Comparison of ENCODE assay signal across 10 cellular contexts in the genomic region with DNA sequence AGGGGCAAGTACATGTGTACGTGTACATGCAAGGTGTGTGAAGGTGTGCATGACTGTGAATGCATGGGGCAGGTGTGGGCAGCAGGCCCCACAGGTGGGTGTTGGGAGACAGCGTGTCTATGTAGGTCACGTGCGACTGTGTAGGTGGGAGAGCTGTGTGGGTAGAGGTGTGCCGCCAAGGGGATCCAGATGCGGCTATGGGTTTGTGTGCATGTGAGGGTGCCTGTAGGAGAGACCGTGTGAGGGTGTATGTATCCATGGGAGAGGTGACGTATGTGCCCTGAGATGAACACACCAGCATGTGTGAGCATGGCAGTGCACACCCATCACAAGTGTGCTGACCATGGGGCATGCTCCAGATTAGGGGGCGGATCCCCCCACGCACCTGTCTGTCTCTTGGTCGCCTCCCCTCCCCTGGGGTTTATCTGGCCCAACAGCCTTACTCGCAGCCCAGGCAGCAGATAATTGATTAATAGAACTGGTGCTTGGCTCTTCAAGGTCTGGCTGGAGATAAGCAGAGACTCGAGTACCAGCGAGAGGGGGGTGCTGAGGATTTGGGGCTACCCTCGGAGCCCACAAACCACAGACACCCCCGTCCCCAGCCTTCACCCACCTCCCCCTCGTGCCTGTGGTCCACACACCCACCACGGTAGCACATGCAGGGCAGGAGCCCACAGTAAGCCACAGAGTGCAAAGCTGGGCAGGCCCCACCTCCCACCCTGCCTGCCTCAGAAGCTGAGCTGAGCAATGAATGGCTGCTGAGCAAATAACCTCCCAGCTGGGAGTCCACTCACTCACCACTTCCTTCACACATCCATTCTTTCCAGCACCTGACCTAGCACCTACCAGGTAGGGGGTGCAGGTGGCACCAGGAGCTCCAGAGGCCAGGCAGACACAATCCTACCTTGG. TPM values are rescaled to one million over a fixed set of nuclear protein-coding genes. Genes with fewer than 3 reads are reported as not detected.
DNase-seq lines count a peak whose midpoint lies in the region; ATAC-seq and TF ChIP-seq lines count a peak whose summit lies in the region.
"Had no signal": no experiment of that assay in that cellular context is flagged by ENCODE, and none has a peak within 500 bp of the region (broad histone marks: within the 10 kb centered on the region; RNA-seq: fewer than 3 reads in every experiment).

No MANE protein-coding gene starts in this region.

- CTCF ChIA-PET in SK-N-SH (lab: Yijun Ruan, JAX) (interaction anchor here (0.7 to 1.7 kb wide), 3 partner anchors 9 to 168 kb away, joined by 3 to 8 read pairs (median 5); no protein-coding TSS in a partner anchor), T-cell (lab: Charles Lee) (no interaction called here)

- peak overlapping the region; percentile 54 to 76 for H3K27ac Mint-ChIP-seq in T-cell
- peak overlapping the region; percentile 67 for H3K27ac Mint-ChIP-seq in endodermal cell

- no peaks in the 10 kb centered on the region for H3K36me3 ChIP-seq in SK-N-SH (replicated peaks in 1 of 2; ENCODE audit: control insufficient read depth in 1 of 2, insufficient read depth in 2 of 2, low read length in 1 of 2)
- no peaks in the 10 kb centered on the region for H3K36me3 ChIP-seq in endodermal cell (ENCODE audit: control insufficient read depth, insufficient read depth, low read length)

- H3K27me3 Mint-ChIP-seq in T-cell (no peaks in the 10 kb centered on the region), endodermal cell (ENCODE audit: insufficient read depth) (peaks cover 4% of the 10 kb centered on the region)

- H3K4me3 ChIP-seq in SK-N-SH (ENCODE audit: low read depth in 2 of 2, low read length in 1 of 2) (no peak overlapping the region), endodermal cell (ENCODE audit: low read length) (no peak overlapping the region)

- H2AFZ ChIP-seq in SK-N-SH (ENCODE audit: low read depth): no peak overlapping the region

- H3K9me3 Mint-ChIP-seq in T-cell: no peaks in the 10 kb centered on the region
- no peaks in the 10 kb centered on the region for H3K9me3 Mint-ChIP-seq in endodermal cell

- H3K4me1 Mint-ChIP-seq in T-cell: peaks cover 35 to 51% (median 44%) of the 10 kb centered on the region in 3 donors
- H3K4me1 Mint-ChIP-seq in endodermal cell: peaks cover 45% of the 10 kb centered on the region

- H4K20me1 ChIP-seq in SK-N-SH (ENCODE audit: insufficient read depth): no peaks in the 10 kb centered on the region

- TF ChIP-seq CTCF in SK-N-SH (IDR thresholded peaks at IDR 0.05): no peak
- no peak for TF ChIP-seq CTCF in endodermal cell (conservative IDR thresholded peaks at IDR 0.05)

- no peaks in the 10 kb centered on the region for H3K9me3 ChIP-seq in SK-N-SH
- H3K9me3 ChIP-seq in endodermal cell (ENCODE audit: control insufficient read depth, low read length): no peaks in the 10 kb centered on the region

- no peaks in the 10 kb centered on the region for H3K9me2 ChIP-seq in SK-N-SH

- 84% methylated on average over 11 of the region's 18 CpGs for WGBS in SK-N-SH (ENCODE audit: low lambda C conversion rate)
- 70 to 85% methylated on average over 9 to 18 of the region's 18 CpGs for WGBS in endodermal cell (ENCODE audit: insufficient coverage in 1 of 2, insufficient read length in 1 of 2), 2 experiments

- no peaks in the 10 kb centered on the region for H3F3A ChIP-seq in SK-N-SH (replicated peaks; ENCODE audit: insufficient read depth)

- no peak; the same call in 1 of the 2 replicates for TF ChIP-seq RAD21 in SK-N-SH (IDR thresholded peaks at IDR 0.05; ENCODE audit: low read length)

- no peaks in the 10 kb centered on the region for H3K79me2 ChIP-seq in SK-N-SH (ENCODE audit: insufficient read depth)

- no peak overlapping the region for H3K9ac ChIP-seq in SK-N-SH
- no peak overlapping the region for H3K9ac ChIP-seq in endodermal cell (ENCODE audit: extremely low read depth, low read length, poor library complexity, severe bottlenecking)

- ATAC-seq in SK-N-SH treated with all-trans-retinoic acid at 6 μM for 48 hours (no peak), T-cell (replicated peaks in 1 of 4) (peak; percentile 51 to 67 (median 62)), GM19397 (IDR thresholded peaks at IDR 0.05; ENCODE audit: unreplicated experiment) (no peak)
- ATAC-seq: HCT116 had no signal

- peaks cover 0 to 59% of the 10 kb centered on the region in 2 experiments; a peak in 1 of 4 replicates for H3K4me1 ChIP-seq in SK-N-SH (ENCODE audit: control insufficient read depth in 1 of 2, insufficient read depth in 2 of 2, low read depth in 1 of 2, low read length in 1 of 2)
- peaks cover 18% of the 10 kb centered on the region for H3K4me1 ChIP-seq in endodermal cell (ENCODE audit: control insufficient read depth, insufficient read depth, low read length)

- H3K36me3 Mint-ChIP-seq in T-cell: no peaks in the 10 kb centered on the region
- no peaks in the 10 kb centered on the region for H3K36me3 Mint-ChIP-seq in endodermal cell (ENCODE audit: low read depth)

- H3K27ac ChIP-seq in SK-N-SH (ENCODE audit: low read depth in 2 of 2, low read length in 1 of 2): peak overlapping the region in 1 of 2 experiments; percentile 83; a peak in 2 of 4 replicates
- no peak overlapping the region for H3K27ac ChIP-seq in endodermal cell (ENCODE audit: low read depth, low read length)

- H3K27me3 ChIP-seq in SK-N-SH (ENCODE audit: insufficient read depth) (no peaks in the 10 kb centered on the region), endodermal cell (ENCODE audit: control insufficient read depth, insufficient read depth, low read length, poor library complexity, severe bottlenecking) (no peaks in the 10 kb centered on the region)

- DNase-seq in SK-N-SH: no peak
- peak in 32 of 34 experiments; percentile 17 to 74 (median 56) for DNase-seq in T-cell
- peak; percentile 78 for DNase-seq in endodermal cell
- peak; percentile 21 to 48 for DNase-seq in stimulated activated CD8-positive, alpha-beta memory T cell treated with anti-CD3 and anti-CD28 coated beads, Interleukin-7, amount 100 ng/mL, for 48 hours (ENCODE audit: extremely low read depth in 1 of 2, low read depth in 1 of 2)
- DNase-seq in NCI-H526 treated with DMSO at 0.1 percent for 48 hours (lab: John Stamatoyannopoulos, UW): no peak
- DNase-seq in glomerular visceral epithelial cell (ENCODE audit: extremely low spot score): no peak
- DNase-seq: amniotic stem cell had no signal

- no peak; a peak in 1 of 4 replicates for TF ChIP-seq EP300 in SK-N-SH (IDR thresholded peaks at IDR 0.05; ENCODE audit: borderline replicate concordance in 1 of 2, low read depth in 1 of 2, low read length in 1 of 2)

- POLR2A ChIA-PET in SK-N-SH (lab: Yijun Ruan, JAX) (interaction anchor here (1.0 to 1.8 kb wide), 4 partner anchors 9 to 58 kb away, joined by 3 to 6 read pairs (median 4); no protein-coding TSS in a partner anchor), T-cell (lab: Charles Lee) (interaction anchor here in 1 of 2 donors (0.7 kb wide), 1 partner anchor 40 kb away, joined by 3 read pairs; no protein-coding TSS in a partner anchor)

- H3K4me3 Mint-ChIP-seq in T-cell (peak overlapping the region in 1 of 3 donors; percentile 41), endodermal cell (no peak overlapping the region)

- no peak overlapping the region for H3K4me2 ChIP-seq in SK-N-SH

TF ChIP-seq in SK-N-SH, 30 proteins besides CTCF, POLR2A, EP300 and RAD21:
- TF ChIP-seq MXI1 (IDR thresholded peaks at IDR 0.05; ENCODE audit: low read depth, low read length) (no peak), GATA2 (CRISPR knock-in tag; IDR thresholded peaks at IDR 0.05) (peak; percentile 40; the same call in 1 of the 2 replicates)

TF ChIP-seq in SK-N-SH treated with all-trans-retinoic acid at 6 μM for 48 hours, 23 proteins besides CTCF, POLR2A, EP300 and RAD21 (continues in another document):
- TF ChIP-seq ZFP3 (CRISPR knock-in tag; IDR thresholded peaks at IDR 0.05): no peak
- TF ChIP-seq ZNF565 (CRISPR knock-in tag; conservative IDR thresholded peaks at IDR 0.05; ENCODE audit: low read depth): no peak
- no peak for TF ChIP-seq ZNF70 (CRISPR knock-in tag; IDR thresholded peaks at IDR 0.05)
- TF ChIP-seq, protein P1, sequence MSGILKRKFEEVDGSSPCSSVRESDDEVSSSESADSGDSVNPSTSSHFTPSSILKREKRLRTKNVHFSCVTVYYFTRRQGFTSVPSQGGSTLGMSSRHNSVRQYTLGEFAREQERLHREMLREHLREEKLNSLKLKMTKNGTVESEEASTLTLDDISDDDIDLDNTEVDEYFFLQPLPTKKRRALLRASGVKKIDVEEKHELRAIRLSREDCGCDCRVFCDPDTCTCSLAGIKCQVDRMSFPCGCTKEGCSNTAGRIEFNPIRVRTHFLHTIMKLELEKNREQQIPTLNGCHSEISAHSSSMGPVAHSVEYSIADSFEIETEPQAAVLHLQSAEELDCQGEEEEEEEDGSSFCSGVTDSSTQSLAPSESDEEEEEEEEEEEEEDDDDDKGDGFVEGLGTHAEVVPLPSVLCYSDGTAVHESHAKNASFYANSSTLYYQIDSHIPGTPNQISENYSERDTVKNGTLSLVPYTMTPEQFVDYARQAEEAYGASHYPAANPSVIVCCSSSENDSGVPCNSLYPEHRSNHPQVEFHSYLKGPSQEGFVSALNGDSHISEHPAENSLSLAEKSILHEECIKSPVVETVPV (CRISPR knock-in tag; IDR thresholded peaks at IDR 0.05): no peak
- TF ChIP-seq, protein P2, sequence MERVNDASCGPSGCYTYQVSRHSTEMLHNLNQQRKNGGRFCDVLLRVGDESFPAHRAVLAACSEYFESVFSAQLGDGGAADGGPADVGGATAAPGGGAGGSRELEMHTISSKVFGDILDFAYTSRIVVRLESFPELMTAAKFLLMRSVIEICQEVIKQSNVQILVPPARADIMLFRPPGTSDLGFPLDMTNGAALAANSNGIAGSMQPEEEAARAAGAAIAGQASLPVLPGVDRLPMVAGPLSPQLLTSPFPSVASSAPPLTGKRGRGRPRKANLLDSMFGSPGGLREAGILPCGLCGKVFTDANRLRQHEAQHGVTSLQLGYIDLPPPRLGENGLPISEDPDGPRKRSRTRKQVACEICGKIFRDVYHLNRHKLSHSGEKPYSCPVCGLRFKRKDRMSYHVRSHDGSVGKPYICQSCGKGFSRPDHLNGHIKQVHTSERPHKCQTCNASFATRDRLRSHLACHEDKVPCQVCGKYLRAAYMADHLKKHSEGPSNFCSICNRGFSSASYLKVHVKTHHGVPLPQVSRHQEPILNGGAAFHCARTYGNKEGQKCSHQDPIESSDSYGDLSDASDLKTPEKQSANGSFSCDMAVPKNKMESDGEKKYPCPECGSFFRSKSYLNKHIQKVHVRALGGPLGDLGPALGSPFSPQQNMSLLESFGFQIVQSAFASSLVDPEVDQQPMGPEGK (CRISPR knock-in tag; IDR thresholded peaks at IDR 0.05; ENCODE audit: borderline replicate concordance): no peak

RNA-seq across cellular contexts. Expression of a gene that starts 41.4 kb away (rescaled TPM):
- polyA plus RNA-seq in SK-N-SH (2012; rRNA removed): 6.6 and 23.5 TPM in 2 replicates
- polyA plus RNA-seq in SK-N-SH (2012; cell fraction: cytosol; rRNA removed): 13.6 and 23.5 TPM in 2 replicates
- polyA plus RNA-seq in SK-N-SH (2012; cell fraction: nucleus; rRNA removed): 39.0 and 44.8 TPM in 2 replicates
- 10 to 100 TPM; 16.8 to 27.1 (median 21.2) TPM for total RNA-seq in T-cell
- 10 to 100 TPM; 65.3 to 67.5 TPM for total RNA-seq in endodermal cell
- 77.5 TPM for polyA plus RNA-seq in endodermal cell (2013, experiment 1 of 2)
- polyA plus RNA-seq in endodermal cell (2013, experiment 2 of 2): 68.6 TPM

Comparison
In these comparisons a context has a peak if more than half of its experiments do, and no peak if none do; other contexts are left out.
1. DNase-seq: peak in T-cell (32 of 34), endodermal cell (single experiment) and stimulated activated CD8-positive, alpha-beta memory T cell treated with anti-CD3 and anti-CD28 coated beads, Interleukin-7, amount 100 ng/mL, for 48 hours (2 of 2); none in SK-N-SH (single experiment), NCI-H526 treated with DMSO at 0.1 percent for 48 hours (single experiment) and glomerular visceral epithelial cell (single experiment).
2. ATAC-seq: peak in T-cell (4 of 4); none in SK-N-SH treated with all-trans-retinoic acid at 6 μM for 48 hours (single experiment) and GM19397 (single experiment).